8 cellular contexts compared by ENCODE assay signal in the genomic region with DNA sequence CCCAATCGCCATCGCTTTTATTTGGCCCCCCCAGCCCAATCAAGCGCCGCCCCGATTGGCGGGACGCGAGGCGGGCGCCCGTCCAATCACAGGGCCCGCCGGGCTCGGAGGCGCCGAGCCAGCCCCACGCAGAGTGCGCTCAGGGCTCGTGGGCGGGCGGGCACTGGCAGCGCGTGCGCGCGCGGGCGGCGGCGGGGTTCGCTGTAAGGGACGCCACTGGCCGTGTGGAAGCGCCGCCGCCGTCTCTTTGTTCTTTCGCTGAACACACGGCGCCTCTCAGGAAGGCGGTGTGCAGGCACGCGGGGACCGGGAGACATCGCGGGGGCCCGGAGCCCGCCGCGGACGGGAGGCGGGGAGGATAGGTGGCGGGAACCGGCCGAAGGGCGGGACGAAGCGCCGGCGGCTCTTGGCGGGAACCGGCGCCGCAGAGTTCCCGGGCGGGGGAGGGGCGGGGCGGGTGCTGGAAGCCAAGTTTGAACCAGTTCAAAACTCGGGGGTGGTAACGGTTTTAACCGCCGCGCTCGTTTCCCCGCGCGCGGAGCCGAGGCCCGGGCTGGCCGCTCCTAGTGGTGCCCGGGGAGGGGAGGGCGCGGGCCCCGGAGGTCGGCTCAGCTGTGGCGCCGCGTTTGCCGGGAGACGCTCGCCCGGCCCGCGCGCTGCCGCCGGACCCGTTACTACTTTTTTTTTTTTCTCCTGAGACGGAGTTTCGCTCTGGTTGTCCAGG. TPM values are rescaled to one million over a fixed set of nuclear protein-coding genes. Genes with fewer than 3 reads are reported as not detected.
DNase-seq lines count a peak whose midpoint lies in the region; ATAC-seq and TF ChIP-seq lines count a peak whose summit lies in the region.

No MANE protein-coding gene starts in this region.

- H3K4me2 ChIP-seq in DOHH2 (ENCODE audit: low read length), result peak overlapping the region; percentile 82
- H3K4me2 ChIP-seq in fibroblast of lung (ENCODE audit: extremely low read depth, insufficient read depth, low read length), result peak overlapping the region; percentile 59

- H3K27me3 Mint-ChIP-seq in natural killer cell (ENCODE audit: low read depth in 2 of 2), result no peaks in the 10 kb centered on the region
- no peaks in the 10 kb centered on the region for H3K27me3 Mint-ChIP-seq in stimulated activated naive B cell treated with anti-CD40 and anti-IgM and Interleukin-4, amounts not matched to agents 10 μg/mL and 1 μg/mL and 100 μg/mL, for 72 hours

- no peaks in the 10 kb centered on the region for H3K9me3 ChIP-seq in DOHH2 (ENCODE audit: control insufficient read depth, insufficient read depth, low read length)
- H3K9me3 ChIP-seq in Peyer's patch, result no peaks in the 10 kb centered on the region
- no peaks in the 10 kb centered on the region for H3K9me3 ChIP-seq in fibroblast of lung (ENCODE audit: control insufficient read depth, insufficient read depth, low read depth, low read length)

- H3K27ac Mint-ChIP-seq in natural killer cell, result peak overlapping the region; percentile 96 to 97
- peak overlapping the region; percentile 97 for H3K27ac Mint-ChIP-seq in stimulated activated naive B cell treated with anti-CD40 and anti-IgM and Interleukin-4, amounts not matched to agents 10 μg/mL and 1 μg/mL and 100 μg/mL, for 72 hours

- H4K20me1 ChIP-seq in DOHH2 (ENCODE audit: control insufficient read depth, insufficient read depth, low read depth, low read length) (peaks cover 19% of the 10 kb centered on the region; the same call in 1 of the 2 replicates), fibroblast of lung (ENCODE audit: control insufficient read depth, extremely low read depth, insufficient read depth, low read length) (no peaks in the 10 kb centered on the region)

- ATAC-seq in GM21786 (IDR thresholded peaks at IDR 0.05; ENCODE audit: unreplicated experiment), result peak; percentile 88
- ATAC-seq in natural killer cell, result peak; percentile 85 to 96 (median 88)
- peak; percentile 93 to 95 for ATAC-seq in stimulated activated naive B cell treated with anti-CD40 and anti-IgM and Interleukin-4, amounts not matched to agents 10 μg/mL and 1 μg/mL and 100 μg/mL, for 72 hours (replicated peaks)

- H3K9me2 ChIP-seq in DOHH2 (replicated peaks; ENCODE audit: control insufficient read depth, low read length), result no peaks in the 10 kb centered on the region

- H3K79me2 ChIP-seq in DOHH2 (ENCODE audit: control insufficient read depth, low read length), result peaks cover 56% of the 10 kb centered on the region
- peaks cover 44% of the 10 kb centered on the region for H3K79me2 ChIP-seq in fibroblast of lung (ENCODE audit: control insufficient read depth, insufficient read depth, low read length)

- H3K36me3 ChIP-seq in DOHH2 (ENCODE audit: control insufficient read depth, low read length), result peaks cover 38% of the 10 kb centered on the region
- H3K36me3 ChIP-seq in Peyer's patch, result no peaks in the 10 kb centered on the region
- H3K36me3 ChIP-seq in fibroblast of lung (ENCODE audit: control insufficient read depth, insufficient read depth, low read length), result no peaks in the 10 kb centered on the region

- no peaks in the 10 kb centered on the region for H3K27me3 ChIP-seq in DOHH2 (ENCODE audit: control insufficient read depth, low read length)
- H3K27me3 ChIP-seq in Peyer's patch, result no peaks in the 10 kb centered on the region
- no peaks in the 10 kb centered on the region for H3K27me3 ChIP-seq in fibroblast of lung (ENCODE audit: control insufficient read depth, insufficient read depth, low read length)

- intact Hi-C loops in natural killer cell (cut with micrococcal nuclease), result loop anchor here (2.0 to 10.0 kb wide), 4 partner anchors 56 to 210 kb away; a partner anchor contains a TSS

- H3K4me3 ChIP-seq in DOHH2 (ENCODE audit: low read length) (peak overlapping the region; percentile 85), Peyer's patch (peak overlapping the region; percentile 94 to 99 (median 95)), fibroblast of lung (replicated peaks in 1 of 4; ENCODE audit: control extremely low read depth in 1 of 4, insufficient read depth in 1 of 4, low read depth in 3 of 4, low read length in 4 of 4) (peak overlapping the region; percentile 58 to 91 (median 63))

- peak overlapping the region; percentile 52 for H2AFZ ChIP-seq in fibroblast of lung (ENCODE audit: low read length)

- TF ChIP-seq POLR2A in Peyer's patch (IDR thresholded peaks at IDR 0.05), result peak; percentile 63 to 73

- H3K4me3 Mint-ChIP-seq in natural killer cell, result peak overlapping the region; percentile 93
- peak overlapping the region; percentile 90 to 91 for H3K4me3 Mint-ChIP-seq in stimulated activated naive B cell treated with anti-CD40 and anti-IgM and Interleukin-4, amounts not matched to agents 10 μg/mL and 1 μg/mL and 100 μg/mL, for 72 hours

- no peaks in the 10 kb centered on the region for H3K9me3 Mint-ChIP-seq in natural killer cell
- H3K9me3 Mint-ChIP-seq in stimulated activated naive B cell treated with anti-CD40 and anti-IgM and Interleukin-4, amounts not matched to agents 10 μg/mL and 1 μg/mL and 100 μg/mL, for 72 hours, result no peaks in the 10 kb centered on the region

- H3K27ac ChIP-seq in DOHH2 (ENCODE audit: low read depth, low read length) (peak overlapping the region; percentile 83), Peyer's patch (peak overlapping the region; percentile 91 to 98 (median 96)), fibroblast of lung (ENCODE audit: insufficient read depth, low read length) (peak overlapping the region; percentile 84)

- H3K36me3 Mint-ChIP-seq in natural killer cell, result no peaks in the 10 kb centered on the region
- peaks cover 8 to 24% of the 10 kb centered on the region in 2 donors for H3K36me3 Mint-ChIP-seq in stimulated activated naive B cell treated with anti-CD40 and anti-IgM and Interleukin-4, amounts not matched to agents 10 μg/mL and 1 μg/mL and 100 μg/mL, for 72 hours

- H3F3A ChIP-seq in DOHH2 (ENCODE audit: control insufficient read depth, insufficient read depth), result peaks cover 13% of the 10 kb centered on the region

- no peak for TF ChIP-seq CTCF in DOHH2 (IDR thresholded peaks at IDR 0.05; ENCODE audit: low read depth, low read length, poor library complexity, severe bottlenecking)
- no peak for TF ChIP-seq CTCF in Peyer's patch (IDR thresholded peaks at IDR 0.05)
- TF ChIP-seq CTCF in fibroblast of lung (conservative IDR thresholded peaks at IDR 0.05 in 1 of 2, IDR thresholded peaks at IDR 0.05 in 1 of 2; ENCODE audit: low read depth in 1 of 2, low read length in 2 of 2), result no peak
- TF ChIP-seq CTCF in natural killer cell (IDR thresholded peaks at IDR 0.05), result no peak

- H3K4me1 ChIP-seq in DOHH2 (ENCODE audit: control insufficient read depth, low read length) (peaks cover 33% of the 10 kb centered on the region), Peyer's patch (peaks cover 0 to 3% (median 0%) of the 10 kb centered on the region in 4 donors), fibroblast of lung (ENCODE audit: control insufficient read depth, extremely low read depth, insufficient read depth, low read length) (no peaks in the 10 kb centered on the region)

- H3K4me1 Mint-ChIP-seq in natural killer cell, result peaks cover 14 to 15% of the 10 kb centered on the region in 2 donors
- H3K4me1 Mint-ChIP-seq in stimulated activated naive B cell treated with anti-CD40 and anti-IgM and Interleukin-4, amounts not matched to agents 10 μg/mL and 1 μg/mL and 100 μg/mL, for 72 hours, result peaks cover 8 to 17% of the 10 kb centered on the region in 2 donors

- DNase-seq in KG1 (lab: John Stamatoyannopoulos, UW), result peak; percentile 45
- peak; percentile 90 to 96 (median 96) for DNase-seq in Peyer's patch
- peak; percentile 80 to 91 for DNase-seq in activated T-helper 1 cell treated with anti-CD3 and anti-CD28 coated beads, Interleukin-2, amount 50 U/mL, for 16 hours (ENCODE audit: low read depth in 1 of 2, low spot score in 1 of 2)
- DNase-seq in fibroblast of lung (ENCODE audit: low read depth in 2 of 2), result peak; percentile 84 to 90
- peak; percentile 95 for DNase-seq in natural killer cell
- DNase-seq in stimulated activated naive B cell treated with anti-CD40 and anti-IgM and Interleukin-4, amounts not matched to agents 10 μg/mL and 1 μg/mL and 100 μg/mL, for 72 hours, result peak; percentile 95

- peak overlapping the region; percentile 80 for H3K9ac ChIP-seq in fibroblast of lung (ENCODE audit: insufficient read depth, low read length)

RNA-seq across cellular contexts. Expression of a gene that starts 0.4 kb away (rescaled TPM):
- total RNA-seq in Peyer's patch (10 to 100 TPM in 1 of 4 donors, 1 to 10 TPM in 3; 7.4 to 30.5 (median 8.2) TPM), fibroblast of lung (6.7 and 7.1 TPM in 2 replicates), natural killer cell (10 to 100 TPM; 33.4 to 42.7 (median 35.8) TPM)
- 10.1 and 24.8 TPM in 2 replicates for polyA plus RNA-seq in fibroblast of lung
- polyA plus RNA-seq in fibroblast of lung (2012), result 5.6 and 14.7 TPM in 2 replicates
- 1.5 and 7.3 TPM in 2 replicates for polyA minus RNA-seq in fibroblast of lung (ENCODE audit: low replicate concordance)

Comparison
In these comparisons a context has a peak if more than half of its experiments do, and no peak if none do; other contexts are left out.
1. Peak in every context shown above with its lines: DNase-seq, ATAC-seq, H3K4me3 ChIP-seq and H3K27ac ChIP-seq.
2. DNase-seq: peak in every context shown above with its lines; median percentile 96 in Peyer's patch; 95 in natural killer cell; 95 in stimulated activated naive B cell treated with anti-CD40 and anti-IgM and Interleukin-4, amounts not matched to agents 10 μg/mL and 1 μg/mL and 100 μg/mL, for 72 hours; 87 in fibroblast of lung; 86 in activated T-helper 1 cell treated with anti-CD3 and anti-CD28 coated beads, Interleukin-2, amount 50 U/mL, for 16 hours; 45 in KG1.